In genomic region chr5:41213340-41213739, GRCh38 we compare ENCODE assay signal across 1 cellular context.
TF ChIP-seq lines count a peak whose summit lies in the region.

Gene C6, minus strand, starts transcription at chr5:41213532. Its CDS starts 10,302 bp downstream, at chr5:41203230.

TF ChIP-seq in HepG2, 621 proteins besides CTCF, POLR2A, EP300 and RAD21 (continued from another document):
- TF ChIP-seq, protein P1, sequence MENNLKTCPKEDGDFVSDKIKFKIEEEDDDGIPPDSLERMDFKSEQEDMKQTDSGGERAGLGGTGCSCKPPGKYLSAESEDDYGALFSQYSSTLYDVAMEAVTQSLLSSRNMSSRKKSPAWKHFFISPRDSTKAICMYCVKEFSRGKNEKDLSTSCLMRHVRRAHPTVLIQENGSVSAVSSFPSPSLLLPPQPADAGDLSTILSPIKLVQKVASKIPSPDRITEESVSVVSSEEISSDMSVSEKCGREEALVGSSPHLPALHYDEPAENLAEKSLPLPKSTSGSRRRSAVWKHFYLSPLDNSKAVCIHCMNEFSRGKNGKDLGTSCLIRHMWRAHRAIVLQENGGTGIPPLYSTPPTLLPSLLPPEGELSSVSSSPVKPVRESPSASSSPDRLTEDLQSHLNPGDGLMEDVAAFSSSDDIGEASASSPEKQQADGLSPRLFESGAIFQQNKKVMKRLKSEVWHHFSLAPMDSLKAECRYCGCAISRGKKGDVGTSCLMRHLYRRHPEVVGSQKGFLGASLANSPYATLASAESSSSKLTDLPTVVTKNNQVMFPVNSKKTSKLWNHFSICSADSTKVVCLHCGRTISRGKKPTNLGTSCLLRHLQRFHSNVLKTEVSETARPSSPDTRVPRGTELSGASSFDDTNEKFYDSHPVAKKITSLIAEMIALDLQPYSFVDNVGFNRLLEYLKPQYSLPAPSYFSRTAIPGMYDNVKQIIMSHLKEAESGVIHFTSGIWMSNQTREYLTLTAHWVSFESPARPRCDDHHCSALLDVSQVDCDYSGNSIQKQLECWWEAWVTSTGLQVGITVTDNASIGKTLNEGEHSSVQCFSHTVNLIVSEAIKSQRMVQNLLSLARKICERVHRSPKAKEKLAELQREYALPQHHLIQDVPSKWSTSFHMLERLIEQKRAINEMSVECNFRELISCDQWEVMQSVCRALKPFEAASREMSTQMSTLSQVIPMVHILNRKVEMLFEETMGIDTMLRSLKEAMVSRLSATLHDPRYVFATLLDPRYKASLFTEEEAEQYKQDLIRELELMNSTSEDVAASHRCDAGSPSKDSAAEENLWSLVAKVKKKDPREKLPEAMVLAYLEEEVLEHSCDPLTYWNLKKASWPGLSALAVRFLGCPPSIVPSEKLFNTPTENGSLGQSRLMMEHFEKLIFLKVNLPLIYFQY (CRISPR knock-in tag; IDR thresholded peaks at IDR 0.05; ENCODE audit: borderline replicate concordance): no peak
- TF ChIP-seq SOX6 (IDR thresholded peaks at IDR 0.05) (no peak), SOX6 (CRISPR knock-in tag; IDR thresholded peaks at IDR 0.05) (peak; percentile 32; the same call in 1 of the 2 replicates), SUZ12 (IDR thresholded peaks at IDR 0.05; ENCODE audit: low read depth, low read length) (no peak), DPF2 (CRISPR knock-in tag; IDR thresholded peaks at IDR 0.05; ENCODE audit: borderline replicate concordance, low read depth) (no peak), BCL6 (CRISPR knock-in tag; IDR thresholded peaks at IDR 0.05) (no peak), MYPOP (CRISPR knock-in tag; IDR thresholded peaks at IDR 0.05) (no peak), JUND (CRISPR knock-in tag; IDR thresholded peaks at IDR 0.05) (no peak), JUNB (CRISPR knock-in tag; IDR thresholded peaks at IDR 0.05; ENCODE audit: borderline replicate concordance) (no peak), ZNF775 (CRISPR knock-in tag; IDR thresholded peaks at IDR 0.05; ENCODE audit: borderline replicate concordance) (no peak), RFX1 (IDR thresholded peaks at IDR 0.05) (peak; percentile 33; the same call in 1 of the 2 replicates), ZKSCAN8 (CRISPR knock-in tag; IDR thresholded peaks at IDR 0.05; ENCODE audit: borderline replicate concordance) (no peak), TARDBP (CRISPR knock-in tag; IDR thresholded peaks at IDR 0.05) (no peak), CCAR2 (optimal IDR thresholded peaks at IDR 0.05; ENCODE audit: low read depth, low read length) (no peak), RBM22 (optimal IDR thresholded peaks at IDR 0.05; ENCODE audit: low read length) (no peak), ATF6 (CRISPR knock-in tag; conservative IDR thresholded peaks at IDR 0.05) (no peak), EHMT2 (IDR thresholded peaks at IDR 0.05; ENCODE audit: borderline replicate concordance, low read depth, low read length) (peak; percentile 29; the same call in 1 of the 2 replicates), FOXJ3 (CRISPR knock-in tag; IDR thresholded peaks at IDR 0.05; ENCODE audit: borderline replicate concordance) (peak; percentile 23; the same call in 1 of the 2 replicates), HNF4G (IDR thresholded peaks at IDR 0.05; ENCODE audit: borderline replicate concordance, low read depth, low read length) (peak; percentile 33; the same call in 1 of the 2 replicates), HNF4G (CRISPR knock-in tag; IDR thresholded peaks at IDR 0.05; ENCODE audit: borderline replicate concordance, low read depth) (no peak), HNF4A (CRISPR knock-in tag; IDR thresholded peaks at IDR 0.05) (peak; percentile 59), ZNF713 (CRISPR knock-in tag; IDR thresholded peaks at IDR 0.05) (no peak)
- TF ChIP-seq, protein P2, sequence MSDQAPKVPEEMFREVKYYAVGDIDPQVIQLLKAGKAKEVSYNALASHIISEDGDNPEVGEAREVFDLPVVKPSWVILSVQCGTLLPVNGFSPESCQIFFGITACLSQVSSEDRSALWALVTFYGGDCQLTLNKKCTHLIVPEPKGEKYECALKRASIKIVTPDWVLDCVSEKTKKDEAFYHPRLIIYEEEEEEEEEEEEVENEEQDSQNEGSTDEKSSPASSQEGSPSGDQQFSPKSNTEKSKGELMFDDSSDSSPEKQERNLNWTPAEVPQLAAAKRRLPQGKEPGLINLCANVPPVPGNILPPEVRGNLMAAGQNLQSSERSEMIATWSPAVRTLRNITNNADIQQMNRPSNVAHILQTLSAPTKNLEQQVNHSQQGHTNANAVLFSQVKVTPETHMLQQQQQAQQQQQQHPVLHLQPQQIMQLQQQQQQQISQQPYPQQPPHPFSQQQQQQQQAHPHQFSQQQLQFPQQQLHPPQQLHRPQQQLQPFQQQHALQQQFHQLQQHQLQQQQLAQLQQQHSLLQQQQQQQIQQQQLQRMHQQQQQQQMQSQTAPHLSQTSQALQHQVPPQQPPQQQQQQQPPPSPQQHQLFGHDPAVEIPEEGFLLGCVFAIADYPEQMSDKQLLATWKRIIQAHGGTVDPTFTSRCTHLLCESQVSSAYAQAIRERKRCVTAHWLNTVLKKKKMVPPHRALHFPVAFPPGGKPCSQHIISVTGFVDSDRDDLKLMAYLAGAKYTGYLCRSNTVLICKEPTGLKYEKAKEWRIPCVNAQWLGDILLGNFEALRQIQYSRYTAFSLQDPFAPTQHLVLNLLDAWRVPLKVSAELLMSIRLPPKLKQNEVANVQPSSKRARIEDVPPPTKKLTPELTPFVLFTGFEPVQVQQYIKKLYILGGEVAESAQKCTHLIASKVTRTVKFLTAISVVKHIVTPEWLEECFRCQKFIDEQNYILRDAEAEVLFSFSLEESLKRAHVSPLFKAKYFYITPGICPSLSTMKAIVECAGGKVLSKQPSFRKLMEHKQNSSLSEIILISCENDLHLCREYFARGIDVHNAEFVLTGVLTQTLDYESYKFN (CRISPR knock-in tag; conservative IDR thresholded peaks at IDR 0.05): peak; percentile 20; the same call in 1 of the 2 replicates
- TF ChIP-seq, protein P3, sequence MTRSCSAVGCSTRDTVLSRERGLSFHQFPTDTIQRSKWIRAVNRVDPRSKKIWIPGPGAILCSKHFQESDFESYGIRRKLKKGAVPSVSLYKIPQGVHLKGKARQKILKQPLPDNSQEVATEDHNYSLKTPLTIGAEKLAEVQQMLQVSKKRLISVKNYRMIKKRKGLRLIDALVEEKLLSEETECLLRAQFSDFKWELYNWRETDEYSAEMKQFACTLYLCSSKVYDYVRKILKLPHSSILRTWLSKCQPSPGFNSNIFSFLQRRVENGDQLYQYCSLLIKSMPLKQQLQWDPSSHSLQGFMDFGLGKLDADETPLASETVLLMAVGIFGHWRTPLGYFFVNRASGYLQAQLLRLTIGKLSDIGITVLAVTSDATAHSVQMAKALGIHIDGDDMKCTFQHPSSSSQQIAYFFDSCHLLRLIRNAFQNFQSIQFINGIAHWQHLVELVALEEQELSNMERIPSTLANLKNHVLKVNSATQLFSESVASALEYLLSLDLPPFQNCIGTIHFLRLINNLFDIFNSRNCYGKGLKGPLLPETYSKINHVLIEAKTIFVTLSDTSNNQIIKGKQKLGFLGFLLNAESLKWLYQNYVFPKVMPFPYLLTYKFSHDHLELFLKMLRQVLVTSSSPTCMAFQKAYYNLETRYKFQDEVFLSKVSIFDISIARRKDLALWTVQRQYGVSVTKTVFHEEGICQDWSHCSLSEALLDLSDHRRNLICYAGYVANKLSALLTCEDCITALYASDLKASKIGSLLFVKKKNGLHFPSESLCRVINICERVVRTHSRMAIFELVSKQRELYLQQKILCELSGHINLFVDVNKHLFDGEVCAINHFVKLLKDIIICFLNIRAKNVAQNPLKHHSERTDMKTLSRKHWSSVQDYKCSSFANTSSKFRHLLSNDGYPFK (CRISPR knock-in tag; IDR thresholded peaks at IDR 0.05; ENCODE audit: borderline replicate concordance): no peak
